In the genomic region with DNA sequence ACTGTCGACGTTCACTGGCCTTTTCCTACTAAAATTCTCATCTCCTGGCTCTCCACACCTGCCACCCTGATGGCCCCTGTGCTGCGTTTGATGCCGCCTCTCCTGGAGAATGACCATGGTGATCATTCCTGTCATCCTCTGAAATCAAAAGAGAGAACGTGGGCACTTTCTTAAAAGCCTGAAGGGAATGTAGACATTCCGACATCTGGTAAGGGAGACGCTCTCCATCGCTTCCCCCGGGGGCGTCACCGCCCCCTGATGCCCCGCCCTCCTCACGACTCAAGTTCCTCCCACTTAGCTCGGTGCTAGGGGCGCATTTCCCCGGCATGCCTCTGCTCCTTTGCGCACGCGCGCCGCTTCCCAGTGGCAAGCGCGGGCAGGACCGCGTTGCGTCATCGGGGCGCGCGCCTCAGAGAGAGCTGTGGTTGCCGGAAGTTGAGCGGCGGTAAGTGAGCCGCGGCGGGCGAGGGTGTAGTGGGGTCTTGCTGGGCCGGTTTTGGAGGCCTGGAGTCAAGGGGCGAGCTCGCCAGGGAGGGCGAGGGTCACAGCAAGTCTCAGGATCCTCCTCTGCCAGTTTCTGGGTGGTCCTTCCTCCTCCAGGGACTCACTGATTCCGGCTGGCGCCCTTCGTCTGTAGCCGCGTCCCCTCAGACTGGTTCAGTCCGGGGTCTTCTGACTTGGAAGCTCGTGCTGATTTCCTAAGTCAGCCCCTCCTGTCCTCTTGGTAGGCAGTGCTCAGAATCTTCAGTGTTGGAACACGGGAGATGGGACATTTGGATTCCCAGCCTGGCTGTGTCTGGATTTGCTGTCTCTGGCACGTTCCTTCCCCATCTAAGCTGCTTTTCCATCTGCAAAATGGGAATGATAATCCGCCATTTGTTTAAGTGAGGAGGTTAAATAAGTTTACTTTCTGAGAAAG, we compare ENCODE assay signal across 8 cellular contexts. TPM values are rescaled to one million over a fixed set of nuclear protein-coding genes. Genes with fewer than 3 reads are reported as not detected.
DNase-seq lines count a peak whose midpoint lies in the region; ATAC-seq, FAIRE-seq and TF ChIP-seq lines count a peak whose summit lies in the region.

A gene with protein sequence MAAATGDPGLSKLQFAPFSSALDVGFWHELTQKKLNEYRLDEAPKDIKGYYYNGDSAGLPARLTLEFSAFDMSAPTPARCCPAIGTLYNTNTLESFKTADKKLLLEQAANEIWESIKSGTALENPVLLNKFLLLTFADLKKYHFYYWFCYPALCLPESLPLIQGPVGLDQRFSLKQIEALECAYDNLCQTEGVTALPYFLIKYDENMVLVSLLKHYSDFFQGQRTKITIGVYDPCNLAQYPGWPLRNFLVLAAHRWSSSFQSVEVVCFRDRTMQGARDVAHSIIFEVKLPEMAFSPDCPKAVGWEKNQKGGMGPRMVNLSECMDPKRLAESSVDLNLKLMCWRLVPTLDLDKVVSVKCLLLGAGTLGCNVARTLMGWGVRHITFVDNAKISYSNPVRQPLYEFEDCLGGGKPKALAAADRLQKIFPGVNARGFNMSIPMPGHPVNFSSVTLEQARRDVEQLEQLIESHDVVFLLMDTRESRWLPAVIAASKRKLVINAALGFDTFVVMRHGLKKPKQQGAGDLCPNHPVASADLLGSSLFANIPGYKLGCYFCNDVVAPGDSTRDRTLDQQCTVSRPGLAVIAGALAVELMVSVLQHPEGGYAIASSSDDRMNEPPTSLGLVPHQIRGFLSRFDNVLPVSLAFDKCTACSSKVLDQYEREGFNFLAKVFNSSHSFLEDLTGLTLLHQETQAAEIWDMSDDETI (plus strand): TSS at position 412 of the 919 bp plus-strand sequence. CDS start 26,299 bp downstream, outside the sequence.

- FAIRE-seq in RCC 7860 (lab: Jason Lieb, UNC): peak; percentile 14

- peak; percentile 95 for ATAC-seq in GM21786 (IDR thresholded peaks at IDR 0.05; ENCODE audit: unreplicated experiment)
- ATAC-seq in activated T-cell treated with anti-CD3 and anti-CD28 coated beads, Interleukin-2, amount 50 U/mL, for 72 hours (replicated peaks in 1 of 2): peak; percentile 96 to 97

- TF ChIP-seq CTCF in esophagus muscularis mucosa (IDR thresholded peaks at IDR 0.05): peak in 2 of 3 experiments; percentile 13 to 33

- no peaks in the 10 kb centered on the region for H3K27me3 ChIP-seq in esophagus muscularis mucosa

- peaks cover 8% of the 10 kb centered on the region for H3K9me3 ChIP-seq in KOPT-K1 (ENCODE audit: insufficient read depth, low read length, poor library complexity, severe bottlenecking)
- H3K9me3 ChIP-seq in esophagus muscularis mucosa: no peaks in the 10 kb centered on the region

- H3K4me1 ChIP-seq in esophagus muscularis mucosa: peaks cover 17 to 24% (median 24%) of the 10 kb centered on the region in 4 donors

- WGBS in esophagus muscularis mucosa: 0% methylated on average over 42 of the region's 51 CpGs

- DNase-seq in DMS79 treated with DMSO at 0.1 percent for 48 hours (lab: John Stamatoyannopoulos, UW) (peak; percentile 69), RCC 7860 (ENCODE audit: low spot score) (peak; percentile 82), esophagus muscularis mucosa (ENCODE audit: extremely low spot score) (peak; percentile 99), myocyte (ENCODE audit: low read depth) (peak; percentile 98)
- peak; percentile 97 to 98 for DNase-seq in activated T-cell treated with anti-CD3 and anti-CD28 coated beads, Interleukin-2, amount 50 U/mL, for 72 hours
- peak; percentile 92 to 95 for DNase-seq in stimulated activated CD8-positive, alpha-beta memory T cell treated with anti-CD3 and anti-CD28 coated beads, Interleukin-7, amount 100 ng/mL, for 48 hours (ENCODE audit: extremely low read depth in 1 of 2, low read depth in 1 of 2)

- intact Hi-C loops in esophagus muscularis mucosa (cut with DNase I): loop anchor here (5.0 kb wide), 1 partner anchor 115 kb away; no protein-coding TSS in a partner anchor

- peaks cover 11 to 25% of the 10 kb centered on the region in 2 donors for H3K36me3 Mint-ChIP-seq in activated T-cell treated with anti-CD3 and anti-CD28 coated beads, Interleukin-2, amount 50 U/mL, for 72 hours (ENCODE audit: insufficient read depth in 2 of 2)

- no peak for TF ChIP-seq EP300 in esophagus muscularis mucosa (IDR thresholded peaks at IDR 0.05)

- peak within 1 kb of the TSS; percentile 66 to 92 (median 84) for H3K4me3 ChIP-seq in esophagus muscularis mucosa

- H3K27ac ChIP-seq in KOPT-K1 (ENCODE audit: low read depth, low read length, poor library complexity, severe bottlenecking): peak within 1 kb of the TSS; percentile 80
- peak within 1 kb of the TSS; percentile 78 to 84 (median 82) for H3K27ac ChIP-seq in esophagus muscularis mucosa (replicated peaks in 1 of 4)

- peak within 1 kb of the TSS; percentile 88 to 90 for H3K4me3 Mint-ChIP-seq in activated T-cell treated with anti-CD3 and anti-CD28 coated beads, Interleukin-2, amount 50 U/mL, for 72 hours

- peak within 1 kb of the TSS; percentile 96 for H3K27ac Mint-ChIP-seq in activated T-cell treated with anti-CD3 and anti-CD28 coated beads, Interleukin-2, amount 50 U/mL, for 72 hours

- TF ChIP-seq POLR2A in esophagus muscularis mucosa (IDR thresholded peaks at IDR 0.05; ENCODE audit: low read depth): peak; percentile 81

- H3K4me1 Mint-ChIP-seq in activated T-cell treated with anti-CD3 and anti-CD28 coated beads, Interleukin-2, amount 50 U/mL, for 72 hours (ENCODE audit: low read depth): peaks cover 46% of the 10 kb centered on the region

- peaks cover 9% of the 10 kb centered on the region; the same call in 1 of the 2 replicates for H3K36me3 ChIP-seq in KOPT-K1 (ENCODE audit: insufficient read depth, low read length)
- H3K36me3 ChIP-seq in esophagus muscularis mucosa: no peaks in the 10 kb centered on the region

- H3K27me3 Mint-ChIP-seq in activated T-cell treated with anti-CD3 and anti-CD28 coated beads, Interleukin-2, amount 50 U/mL, for 72 hours (ENCODE audit: low read depth): peaks cover 2% of the 10 kb centered on the region

- peaks cover 0 to 3% of the 10 kb centered on the region in 2 donors for H3K9me3 Mint-ChIP-seq in activated T-cell treated with anti-CD3 and anti-CD28 coated beads, Interleukin-2, amount 50 U/mL, for 72 hours

RNA-seq across cellular contexts. Expression of the gene that starts here (rescaled TPM):
- total RNA-seq in activated T-cell treated with anti-CD3 and anti-CD28 coated beads, Interleukin-2, amount 50 U/mL, for 72 hours: 10 to 100 TPM; 29.7 to 38.2 TPM
- total RNA-seq in esophagus muscularis mucosa: 10 to 100 TPM; 20.6 to 50.4 (median 39.9) TPM
- 16.8 and 24.3 TPM in 2 replicates for total RNA-seq in myocyte
- 19.4 TPM for polyA plus RNA-seq in myocyte (2012)

Comparison
In these comparisons a context has a peak if more than half of its experiments do, and no peak if none do; other contexts are left out.
1. Peak in every context shown above with its lines: DNase-seq, ATAC-seq, H3K4me3 ChIP-seq and H3K27ac ChIP-seq.